In genomic region chr2:116874021-116874420, GRCh38 we compare ENCODE assay signal across 27 cellular contexts.
"Had no signal": no experiment of that assay in that cellular context is flagged by ENCODE, and none has a peak within 500 bp of the region (broad histone marks: within the 10 kb centered on the region; RNA-seq: fewer than 3 reads in every experiment).

No MANE protein-coding gene starts in this region.

- ATAC-seq: left colon; left lung; lower lobe of right lung; naive thymus-derived CD8-positive, alpha-beta T cell; right lobe of liver; stimulated activated effector memory CD8-positive, alpha-beta T cell treated with anti-CD3 and anti-CD28 coated beads, Interleukin-12 subunit alpha, Interleukin-12 subunit beta, amount 100 ng/mL, for 72 hours; upper lobe of right lung had no signal

- H3K9me3 ChIP-seq: lower lobe of right lung, neutrophil, right atrium auricular region, right lobe of liver, suprapubic skin, thoracic aorta, upper lobe of right lung had no signal

- FAIRE-seq: islet of Langerhans, kidney, urothelium cell line had no signal

- H3K4me2 ChIP-seq: smooth muscle cell had no signal

- H3K36me3 ChIP-seq: left lung, lower lobe of right lung, neutrophil, right atrium auricular region, right lobe of liver, suprapubic skin, thoracic aorta, tibial artery, upper lobe of right lung had no signal

- H2AFZ ChIP-seq: parathyroid adenoma had no signal

- H3K4me3 ChIP-seq: left lung, lower lobe of right lung, right atrium auricular region, right lobe of liver, smooth muscle cell, suprapubic skin, thoracic aorta, tibial artery, upper lobe of right lung had no signal

- DNase-seq: hypothalamus; immature natural killer cell; kidney; left colon; lower lobe of right lung; mammary epithelial cell; mesenchymal stem cell; naive thymus-derived CD8-positive, alpha-beta T cell; occipital lobe; stimulated activated CD4-positive, alpha-beta T cell treated with anti-CD3 and anti-CD28 coated beads, Interleukin-12 subunit alpha, Interleukin-12 subunit beta, amount 100 ng/mL, for 4 hours; stimulated activated CD4-positive, alpha-beta T cell treated with anti-CD3 and anti-CD28 coated beads, Interleukin-15, amount 100 ng/mL, for 24 hours; stimulated activated CD4-positive, alpha-beta T cell treated with anti-CD3 and anti-CD28 coated beads, Interleukin-4, amount 100 ng/mL, for 24 hours; stimulated activated naive CD4-positive, alpha-beta T cell; tibial artery; trophoblast cell; upper lobe of right lung had no signal

- H3K4me1 ChIP-seq: left lung, lower lobe of right lung, parathyroid adenoma, right atrium auricular region, right lobe of liver, suprapubic skin, tibial artery, upper lobe of right lung had no signal

- H3K27me3 ChIP-seq: left lung, neutrophil, right atrium auricular region, right lobe of liver, suprapubic skin, tibial artery, upper lobe of right lung had no signal

- H3K79me2 ChIP-seq: parathyroid adenoma had no signal

- H3K9ac ChIP-seq: parathyroid adenoma had no signal

- H3K27ac ChIP-seq: left lung, lower lobe of right lung, neutrophil, parathyroid adenoma, right atrium auricular region, right lobe of liver, suprapubic skin, thoracic aorta, tibial artery, upper lobe of right lung had no signal
